In the genomic region with DNA sequence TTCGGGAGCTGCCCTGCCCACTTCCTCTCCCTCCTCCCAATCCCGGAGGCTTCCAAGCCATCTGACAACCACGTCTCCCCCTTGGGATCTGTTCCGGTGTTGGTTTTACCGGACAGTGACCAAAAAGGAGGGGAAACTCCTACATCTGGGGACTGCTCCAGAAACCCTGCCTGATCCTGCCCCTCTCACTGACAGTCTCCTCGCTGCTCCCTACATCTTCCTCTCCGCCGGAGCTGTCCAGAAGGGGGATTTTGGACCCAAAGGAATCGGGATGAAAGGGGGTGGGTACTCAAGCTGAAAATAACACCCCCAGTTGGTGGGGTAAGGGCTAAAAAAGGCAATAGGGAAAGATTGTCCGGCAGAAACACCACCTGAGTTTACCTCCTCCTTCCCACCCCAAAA, we compare ENCODE assay signal across 8 cellular contexts. TPM values are rescaled to one million over a fixed set of nuclear protein-coding genes. Genes with fewer than 3 reads are reported as not detected.
DNase-seq lines count a peak whose midpoint lies in the region; ATAC-seq, FAIRE-seq and TF ChIP-seq lines count a peak whose summit lies in the region.

No MANE protein-coding gene starts in this region.

- dilution Hi-C loops in endothelial cell of umbilical vein (cut with MboI; ENCODE audit: extremely low pct_ligation_motif_present, low sequenced_read_pairs) = no loop called here

- H3K9ac ChIP-seq in endothelial cell of umbilical vein (replicated peaks; ENCODE audit: extremely low read depth, insufficient read depth, low read length) = peak overlapping the region; percentile 100

- H3K4me3 ChIP-seq in WERI-Rb-1 (ENCODE audit: low read depth, low read length) = peak overlapping the region; percentile 95
- peak overlapping the region; percentile 80 to 89 (median 86) for H3K4me3 ChIP-seq in endothelial cell of umbilical vein (replicated peaks in 1 of 3; ENCODE audit: insufficient read depth in 1 of 3, low read depth in 1 of 3, low read length in 3 of 3)
- peak overlapping the region; percentile 81 for H3K4me3 ChIP-seq in lung

- H3K4me1 Mint-ChIP-seq in stimulated activated naive CD8-positive, alpha-beta T cell treated with anti-CD3 and anti-CD28 coated beads, Interleukin-15, amount 100 ng/mL, for 72 hours = peaks cover 42% of the 10 kb centered on the region

- DNase-seq in SKM-1 (lab: John Stamatoyannopoulos, UW; ENCODE audit: unreplicated experiment) = peak; percentile 21
- no peak for DNase-seq in SKM-1 treated with dmso at 0.1 percent for 144 hours (lab: John Stamatoyannopoulos, UW; ENCODE audit: unreplicated experiment)
- DNase-seq in NCI-H1105 treated with DMSO at 0.1 percent for 48 hours (lab: John Stamatoyannopoulos, UW) = peak; percentile 29
- peak; percentile 56 for DNase-seq in WERI-Rb-1
- DNase-seq in endothelial cell of umbilical vein (ENCODE audit: low read depth, low spot score) = peak; percentile 61
- DNase-seq in lung (ENCODE audit: low spot score) = peak; percentile 46
- DNase-seq in stimulated activated naive CD8-positive, alpha-beta T cell treated with anti-CD3 and anti-CD28 coated beads, Interleukin-15, amount 100 ng/mL, for 72 hours = peak; percentile 20 to 33

- no peaks in the 10 kb centered on the region for H3K9me3 Mint-ChIP-seq in stimulated activated naive CD8-positive, alpha-beta T cell treated with anti-CD3 and anti-CD28 coated beads, Interleukin-15, amount 100 ng/mL, for 72 hours

- peak; percentile 40 for TF ChIP-seq POLR2A in endothelial cell of umbilical vein (IDR thresholded peaks at IDR 0.05; ENCODE audit: low read depth, low read length)

- CTCF ChIA-PET in endothelial cell of umbilical vein (lab: Charles Lee) = interaction anchor here (0.9 to 1.5 kb wide), 2 partner anchors 11 to 12 kb away, joined by 3 read pairs; no protein-coding TSS in a partner anchor

- H3K27ac Mint-ChIP-seq in stimulated activated naive CD8-positive, alpha-beta T cell treated with anti-CD3 and anti-CD28 coated beads, Interleukin-15, amount 100 ng/mL, for 72 hours = peak overlapping the region; percentile 99

- FAIRE-seq in endothelial cell of umbilical vein (lab: Jason Lieb, UNC) = peak; percentile 90

- no peak for ATAC-seq in lung (ENCODE audit: insufficient read depth, low FRiP score)
- no peak for ATAC-seq in stimulated activated naive CD8-positive, alpha-beta T cell treated with anti-CD3 and anti-CD28 coated beads, Interleukin-15, amount 100 ng/mL, for 72 hours
- no peak for ATAC-seq in HG02798 (IDR thresholded peaks at IDR 0.05; ENCODE audit: poor library complexity, unreplicated experiment)

- no peaks in the 10 kb centered on the region; the same call in 1 of the 2 replicates for H3K36me3 ChIP-seq in WERI-Rb-1
- H3K36me3 ChIP-seq in endothelial cell of umbilical vein (ENCODE audit: control insufficient read depth in 2 of 2, extremely low read depth in 1 of 2, insufficient read depth in 2 of 2, low read length in 2 of 2) = no peaks in the 10 kb centered on the region
- H3K36me3 ChIP-seq in lung (ENCODE audit: control insufficient read depth in 2 of 2, insufficient read depth in 2 of 2, low read length in 2 of 2) = no peaks in the 10 kb centered on the region

- peaks cover 51% of the 10 kb centered on the region for H3K79me2 ChIP-seq in endothelial cell of umbilical vein (ENCODE audit: control insufficient read depth, insufficient read depth, low read length)

- peaks cover 2% of the 10 kb centered on the region for H4K20me1 ChIP-seq in endothelial cell of umbilical vein (replicated peaks; ENCODE audit: control insufficient read depth, extremely low read depth, insufficient read depth, low read length)

- POLR2A ChIA-PET in endothelial cell of umbilical vein (lab: Charles Lee) = no interaction called here

- H2AFZ ChIP-seq in endothelial cell of umbilical vein (ENCODE audit: low read depth, low read length) = peak overlapping the region; percentile 35

- BruUV-seq in endothelial cell of umbilical vein (replicated peaks; lab: Mats Ljungman, UMichigan) = no TSS peak

- intact Hi-C loops in endothelial cell of umbilical vein (cut with micrococcal nuclease) = loop anchor here (5.0 kb wide), 1 partner anchor 953 kb away; no protein-coding TSS in a partner anchor

- H3K9me3 ChIP-seq in WERI-Rb-1 (ENCODE audit: severe bottlenecking) = no peaks in the 10 kb centered on the region
- no peaks in the 10 kb centered on the region for H3K9me3 ChIP-seq in endothelial cell of umbilical vein (replicated peaks; ENCODE audit: control insufficient read depth, insufficient read depth, low read length)
- no peaks in the 10 kb centered on the region for H3K9me3 ChIP-seq in lung (ENCODE audit: control insufficient read depth in 2 of 2, insufficient read depth in 1 of 2, low read length in 1 of 2)

- peak overlapping the region; percentile 95 for H3K4me2 ChIP-seq in endothelial cell of umbilical vein (ENCODE audit: insufficient read depth, low read length)

- no peaks in the 10 kb centered on the region for H3K9me1 ChIP-seq in endothelial cell of umbilical vein (replicated peaks; ENCODE audit: control insufficient read depth, extremely low read depth, insufficient read depth, low read length)

- TF ChIP-seq CTCF in WERI-Rb-1 (IDR thresholded peaks at IDR 0.05; ENCODE audit: low read depth, low read length) = no peak
- TF ChIP-seq CTCF in endothelial cell of umbilical vein (IDR thresholded peaks at IDR 0.05; ENCODE audit: extremely low read depth in 1 of 2, insufficient read depth in 1 of 2, low read depth in 1 of 2, low read length in 2 of 2) = no peak
- no peak for TF ChIP-seq CTCF in lung (IDR thresholded peaks at IDR 0.05; ENCODE audit: control extremely low read depth, extremely low read depth)

- H3K4me3 Mint-ChIP-seq in stimulated activated naive CD8-positive, alpha-beta T cell treated with anti-CD3 and anti-CD28 coated beads, Interleukin-15, amount 100 ng/mL, for 72 hours = peak overlapping the region; percentile 97 to 99

- WGBS in lung, 2 donors = 0% methylated on average over 10 of the region's 10 CpGs

- H3K4me1 ChIP-seq in endothelial cell of umbilical vein (ENCODE audit: control insufficient read depth, extremely low read depth, insufficient read depth, low read length) (peaks cover 16% of the 10 kb centered on the region), lung (ENCODE audit: control insufficient read depth in 2 of 2, insufficient read depth in 2 of 2, low read length in 2 of 2) (peaks cover 2 to 6% of the 10 kb centered on the region in 2 donors)

- peak overlapping the region; percentile 93 for H3K27ac ChIP-seq in WERI-Rb-1
- H3K27ac ChIP-seq in endothelial cell of umbilical vein (ENCODE audit: insufficient read depth, low read depth, low read length) = peak overlapping the region; percentile 33
- peak overlapping the region; percentile 98 to 100 for H3K27ac ChIP-seq in lung (ENCODE audit: low read depth in 1 of 2, low read length in 1 of 2)

- H3K27me3 Mint-ChIP-seq in stimulated activated naive CD8-positive, alpha-beta T cell treated with anti-CD3 and anti-CD28 coated beads, Interleukin-15, amount 100 ng/mL, for 72 hours = no peaks in the 10 kb centered on the region

- H3K27me3 ChIP-seq in WERI-Rb-1 (ENCODE audit: insufficient read depth, low read depth, severe bottlenecking) (no peaks in the 10 kb centered on the region), endothelial cell of umbilical vein (ENCODE audit: control insufficient read depth in 2 of 2, insufficient read depth in 2 of 2, low read length in 2 of 2) (no peaks in the 10 kb centered on the region), lung (ENCODE audit: control insufficient read depth, insufficient read depth) (no peaks in the 10 kb centered on the region)

TF ChIP-seq in endothelial cell of umbilical vein, 7 proteins besides CTCF, POLR2A, EP300 and RAD21:
- TF ChIP-seq GATA2 (IDR thresholded peaks at IDR 0.05; ENCODE audit: insufficient read depth, insufficient read length, low read depth, low read length) (no peak), EZH2 (IDR thresholded peaks at IDR 0.05; ENCODE audit: borderline replicate concordance, low read depth, low read length, severe bottlenecking) (no peak), POLR2AphosphoS5 (IDR thresholded peaks at IDR 0.05; ENCODE audit: insufficient read depth, low read depth, low read length) (no peak), MYC (IDR thresholded peaks at IDR 0.05; ENCODE audit: low read depth, low read length) (no peak), JUN (IDR thresholded peaks at IDR 0.05; ENCODE audit: borderline replicate concordance, insufficient read depth, insufficient read length, low read depth) (no peak), FOS (IDR thresholded peaks at IDR 0.05; ENCODE audit: borderline replicate concordance, insufficient read depth, low read length) (no peak)
- TF ChIP-seq, protein P1, sequence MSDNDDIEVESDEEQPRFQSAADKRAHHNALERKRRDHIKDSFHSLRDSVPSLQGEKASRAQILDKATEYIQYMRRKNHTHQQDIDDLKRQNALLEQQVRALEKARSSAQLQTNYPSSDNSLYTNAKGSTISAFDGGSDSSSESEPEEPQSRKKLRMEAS (IDR thresholded peaks at IDR 0.05; ENCODE audit: insufficient read depth, insufficient read length) = no peak

RNA-seq across cellular contexts. Expression of a gene that starts 1.5 kb away (rescaled TPM):
- 19.3 and 20.3 TPM in 2 replicates for total RNA-seq in endothelial cell of umbilical vein
- polyA plus RNA-seq in endothelial cell of umbilical vein = 2.8 and 2.9 TPM in 2 replicates
- polyA plus RNA-seq in endothelial cell of umbilical vein (2011; cell fraction: cytosol; rRNA removed) = 2.1 and 2.8 TPM in 2 replicates
- polyA plus RNA-seq in endothelial cell of umbilical vein (2011; cell fraction: nucleus; rRNA removed) = 12.8 and 13.4 TPM in 2 replicates
- 2.7 and 3.2 TPM in 2 replicates for polyA plus RNA-seq in endothelial cell of umbilical vein (2012)
- 41.2 and 43.5 TPM in 2 replicates for polyA minus RNA-seq in endothelial cell of umbilical vein
- 7.6 TPM for polyA minus RNA-seq in endothelial cell of umbilical vein (2011; cell fraction: cytosol; rRNA and poly(A)+ RNA removed)
- 26.8 and 35.7 TPM in 2 replicates for polyA minus RNA-seq in endothelial cell of umbilical vein (2011; cell fraction: nucleus; rRNA and poly(A)+ RNA removed)
- total RNA-seq in lung = 10 to 100 TPM; 24.2 to 33.5 TPM
- polyA plus RNA-seq in lung = 1 to 10 TPM; 1.9 to 3.2 TPM

Comparison
In these comparisons a context has a peak if more than half of its experiments do, and no peak if none do; other contexts are left out.
1. H3K27ac ChIP-seq: peak in every context shown above with its lines; median percentile 99 in lung; 93 in WERI-Rb-1; 33 in endothelial cell of umbilical vein.